In the genomic region with DNA sequence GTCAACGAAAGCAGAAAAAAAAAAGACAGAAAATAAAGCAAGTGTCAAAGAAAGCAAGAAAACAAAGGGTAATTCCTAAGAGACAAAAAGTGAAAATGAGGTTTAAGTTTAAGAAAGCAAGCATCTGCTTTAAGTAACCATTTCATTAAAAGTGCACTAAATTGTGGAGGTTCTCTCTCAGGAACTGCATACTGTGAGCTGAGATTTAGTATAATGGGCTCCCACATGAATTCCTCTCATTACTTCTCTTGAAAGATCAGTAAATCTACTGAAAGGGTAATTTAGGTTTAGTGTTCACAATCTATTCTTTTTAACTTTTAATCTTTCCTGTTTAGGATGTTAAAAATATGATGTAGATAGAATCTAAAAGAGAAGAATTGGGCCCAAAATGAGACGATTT, we compare ENCODE assay signal across 22 cellular contexts.
A peak's percentile ranks its signal among the peaks of the same experiment; 100 is the strongest.
DNase-seq lines count a peak whose midpoint lies in the region; ATAC-seq, FAIRE-seq and TF ChIP-seq lines count a peak whose summit lies in the region.
"Had no signal": no experiment of that assay in that cellular context is flagged by ENCODE, and none has a peak within 500 bp of the region (broad histone marks: within the 10 kb centered on the region; RNA-seq: fewer than 3 reads in every experiment).

No MANE protein-coding gene starts in this region.

- TF ChIP-seq POLR2A in HepG2 (IDR thresholded peaks at IDR 0.05; ENCODE audit: insufficient read depth in 1 of 2, low read depth in 2 of 2, low read length in 2 of 2) = no peak
- no peak for TF ChIP-seq POLR2A in right lobe of liver (IDR thresholded peaks at IDR 0.05)
- TF ChIP-seq POLR2A in gastroesophageal sphincter (IDR thresholded peaks at IDR 0.05) = no peak

- 0% methylated on average over 2 of the region's 2 CpGs for WGBS in HepG2 (ENCODE audit: low lambda C conversion rate)
- 27% methylated on average over 2 of the region's 2 CpGs for WGBS in right lobe of liver (ENCODE audit: insufficient coverage, low coverage, low lambda C conversion rate, missing lambda C conversion rate)
- 74 to 86% methylated on average over 2 of the region's 2 CpGs for WGBS in gastroesophageal sphincter (ENCODE audit: low coverage in 1 of 2), 2 donors

- H3K27me3 Mint-ChIP-seq in nephron progenitor cell (ENCODE audit: low read depth, poor library complexity) (no peaks in the 10 kb centered on the region), type B pancreatic cell (peaks cover 3% of the 10 kb centered on the region)
- H3K27me3 Mint-ChIP-seq: CD4-positive, alpha-beta memory T cell had no signal

- no peak overlapping the region for H3K4me3 ChIP-seq in HepG2 (replicated peaks in 1 of 3; ENCODE audit: insufficient read depth in 1 of 3, low read depth in 2 of 3, low read length in 3 of 3)
- H3K4me3 ChIP-seq in right lobe of liver = no peak overlapping the region
- no peak overlapping the region for H3K4me3 ChIP-seq in iPS-20b (ENCODE audit: low read length)
- no peak overlapping the region for H3K4me3 ChIP-seq in gastroesophageal sphincter
- H3K4me3 ChIP-seq in colonic mucosa = no peak overlapping the region
- H3K4me3 ChIP-seq: A549, BLaER1, GM23248 had no signal

- H3K9me3 ChIP-seq in HepG2 (ENCODE audit: low read length) (no peaks in the 10 kb centered on the region), right lobe of liver (no peaks in the 10 kb centered on the region), iPS-20b (ENCODE audit: insufficient read depth, low read depth, low read length) (no peaks in the 10 kb centered on the region), gastroesophageal sphincter (no peaks in the 10 kb centered on the region), colonic mucosa (no peaks in the 10 kb centered on the region)
- H3K9me3 ChIP-seq: A549, BLaER1 had no signal

- intact Hi-C loops in HepG2 (cut with micrococcal nuclease; ENCODE audit: unreplicated experiment) = no loop called here
- intact Hi-C loops in right lobe of liver (cut with DNase I) = no loop called here
- intact Hi-C loops in colonic mucosa (cut with DNase I) = no loop called here

- H4K20me1 ChIP-seq in HepG2 (ENCODE audit: insufficient read depth, low read length) = no peaks in the 10 kb centered on the region
- H4K20me1 ChIP-seq: BLaER1 had no signal

- no peak overlapping the region for H3K4me2 ChIP-seq in HepG2 (ENCODE audit: low read depth, low read length)
- H3K4me2 ChIP-seq: A549, BLaER1 had no signal

- in situ Hi-C loops in HepG2 (cut with HindIII; ENCODE audit: extremely low pct_ligation_motif_present, low pct_unique_long_range_greater_than_20kb) = no loop called here

- no peaks in the 10 kb centered on the region for H3K36me3 Mint-ChIP-seq in nephron progenitor cell (ENCODE audit: low read depth)
- no peaks in the 10 kb centered on the region for H3K36me3 Mint-ChIP-seq in type B pancreatic cell
- H3K36me3 Mint-ChIP-seq: CD14-positive monocyte; CD4-positive, alpha-beta memory T cell had no signal

- no peak overlapping the region for H3K4me3 Mint-ChIP-seq in nephron progenitor cell
- H3K4me3 Mint-ChIP-seq in type B pancreatic cell = peak overlapping the region; percentile 8
- H3K4me3 Mint-ChIP-seq: CD14-positive monocyte; CD4-positive, alpha-beta memory T cell had no signal

- H3K4me1 ChIP-seq in HepG2 (ENCODE audit: insufficient read depth, low read length) (no peaks in the 10 kb centered on the region), right lobe of liver (no peaks in the 10 kb centered on the region), iPS-20b (ENCODE audit: insufficient read depth, low read length) (peaks cover 10% of the 10 kb centered on the region), gastroesophageal sphincter (peaks cover 0 to 21% (median 0%) of the 10 kb centered on the region in 3 donors), colonic mucosa (no peaks in the 10 kb centered on the region)
- H3K4me1 ChIP-seq: A549, BLaER1 had no signal

- H3K36me3 ChIP-seq in HepG2 (replicated peaks in 1 of 2; ENCODE audit: control insufficient read depth in 1 of 2, insufficient read depth in 2 of 2, low read length in 2 of 2) (no peaks in the 10 kb centered on the region), right lobe of liver (no peaks in the 10 kb centered on the region), iPS-20b (ENCODE audit: insufficient read depth, low read depth, low read length) (no peaks in the 10 kb centered on the region), gastroesophageal sphincter (no peaks in the 10 kb centered on the region), colonic mucosa (no peaks in the 10 kb centered on the region)
- H3K36me3 ChIP-seq: BLaER1 had no signal

- H3K9me3 Mint-ChIP-seq in nephron progenitor cell (no peaks in the 10 kb centered on the region), type B pancreatic cell (no peaks in the 10 kb centered on the region)

- peak overlapping the region; percentile 23 for H2AFZ ChIP-seq in HepG2 (ENCODE audit: low read length)
- H2AFZ ChIP-seq: GM23248 had no signal

- H3K9ac ChIP-seq in HepG2 (ENCODE audit: insufficient read depth, low read depth, low read length) (no peak overlapping the region), iPS-20b (ENCODE audit: low read depth, low read length) (0 out of 2 replicates have a peak overlapping the region, but pooled peaks have one; percentile 21), colonic mucosa (ENCODE audit: low read depth in 2 of 2, low read length in 2 of 2) (no peak overlapping the region)
- H3K9ac ChIP-seq: BLaER1, GM23248 had no signal

- CTCF ChIA-PET in HepG2 (lab: Yijun Ruan, JAX; ENCODE audit: low intra/inter-chr PET ratio, low total read pairs) = no interaction called here

- FAIRE-seq in HepG2 (lab: Jason Lieb, UNC) = no peak
- FAIRE-seq: A549, GM19239, H54 had no signal

- no peaks in the 10 kb centered on the region for H3K79me2 ChIP-seq in HepG2 (ENCODE audit: insufficient read depth, low read length)

- TF ChIP-seq EP300 in HepG2 (IDR thresholded peaks at IDR 0.05; ENCODE audit: low read depth in 2 of 2, low read length in 2 of 2) = no peak
- TF ChIP-seq EP300 in HepG2 (CRISPR knock-in tag; IDR thresholded peaks at IDR 0.05; ENCODE audit: borderline replicate concordance) = no peak
- no peak for TF ChIP-seq EP300 in gastroesophageal sphincter (IDR thresholded peaks at IDR 0.05)

- ATAC-seq in HepG2 = no peak
- no peak for ATAC-seq in right lobe of liver
- ATAC-seq in gastroesophageal sphincter = no peak
- ATAC-seq: A549 had no signal

- POLR2A ChIA-PET in HepG2 (lab: Yijun Ruan, JAX) = no interaction called here

- no peak for DNase-seq in HepG2 (ENCODE audit: low spot score)
- DNase-seq in right lobe of liver = no peak
- no peak for DNase-seq in nephron progenitor cell
- DNase-seq in type B pancreatic cell (ENCODE audit: extremely low spot score, unreplicated experiment) = no peak
- no peak for DNase-seq in colonic mucosa
- no peak for DNase-seq in NCI-H82 (lab: John Stamatoyannopoulos, UW)
- DNase-seq: CD4-positive, alpha-beta memory T cell; DMS153; DMS79; GDM1; GM23248; HCEC 1CT; IMR-90 had no signal

- TF ChIP-seq CTCF in HepG2 (CRISPR knock-in tag; IDR thresholded peaks at IDR 0.05) (no peak), right lobe of liver (IDR thresholded peaks at IDR 0.05) (no peak), nephron progenitor cell (IDR thresholded peaks at IDR 0.05) (no peak), type B pancreatic cell (conservative IDR thresholded peaks at IDR 0.05) (no peak), gastroesophageal sphincter (IDR thresholded peaks at IDR 0.05) (no peak), colonic mucosa (IDR thresholded peaks at IDR 0.05) (no peak)

- H3K27ac ChIP-seq in HepG2 (ENCODE audit: extremely low read length, insufficient read depth, low read length) (no peak overlapping the region), right lobe of liver (no peak overlapping the region), iPS-20b (ENCODE audit: low read length) (no peak overlapping the region), gastroesophageal sphincter (no peak overlapping the region), colonic mucosa (no peak overlapping the region)
- H3K27ac ChIP-seq: 22Rv1, A549, BLaER1, GM23248, HL-60 had no signal

- H3K27me3 ChIP-seq in HepG2 (ENCODE audit: control insufficient read depth in 1 of 2, insufficient read depth in 2 of 2, low read length in 2 of 2) (no peaks in the 10 kb centered on the region), right lobe of liver (no peaks in the 10 kb centered on the region), iPS-20b (ENCODE audit: insufficient read depth, low read length) (no peaks in the 10 kb centered on the region), gastroesophageal sphincter (no peaks in the 10 kb centered on the region), colonic mucosa (no peaks in the 10 kb centered on the region)
- H3K27me3 ChIP-seq: BLaER1 had no signal

- H3K27ac Mint-ChIP-seq in nephron progenitor cell (peak overlapping the region; percentile 64), type B pancreatic cell (no peak overlapping the region)
- H3K27ac Mint-ChIP-seq: CD14-positive monocyte; CD4-positive, alpha-beta memory T cell had no signal

- no peak for TF ChIP-seq RAD21 in HepG2 (CRISPR knock-in tag; IDR thresholded peaks at IDR 0.05)

- H3K4me1 Mint-ChIP-seq in nephron progenitor cell = peaks cover 16% of the 10 kb centered on the region
- H3K4me1 Mint-ChIP-seq in type B pancreatic cell (ENCODE audit: unreplicated experiment) = peaks cover 11% of the 10 kb centered on the region
- H3K4me1 Mint-ChIP-seq: CD14-positive monocyte; CD4-positive, alpha-beta memory T cell had no signal

- no TSS peak for BruUV-seq in HepG2 (replicated peaks; lab: Mats Ljungman, UMichigan)

TF ChIP-seq in HepG2, 621 proteins besides CTCF, POLR2A, EP300 and RAD21 (continues in another document):
- TF ChIP-seq THAP11 (CRISPR knock-in tag; IDR thresholded peaks at IDR 0.05) (no peak), ZNF33B (CRISPR knock-in tag; IDR thresholded peaks at IDR 0.05) (no peak)
